ENCODE assay signal across 8 cellular contexts in genomic region chrX:115560978-115561604, GRCh38. TPM values are rescaled to one million over a fixed set of nuclear protein-coding genes. Genes with fewer than 3 reads are reported as not detected.
DNase-seq lines count a peak whose midpoint lies in the region; ATAC-seq and TF ChIP-seq lines count a peak whose summit lies in the region.

TSS of gene PLS3 (plus strand) at chrX:115561174. CDS start at chrX:115610251, 49,077 bp downstream.

- H3K27me3 Mint-ChIP-seq in activated T-cell treated with anti-CD3 and anti-CD28 coated beads, Interleukin-2, amount 50 U/mL, for 4 hours (ENCODE audit: low read depth): peaks cover 16% of the 10 kb centered on the region
- H3K27me3 Mint-ChIP-seq in naive B cell: peaks cover 4 to 52% (median 16%) of the 10 kb centered on the region in 3 donors

- TF ChIP-seq POLR2A in vagina (IDR thresholded peaks at IDR 0.05): peak in 1 of 2 donors; percentile 32

- peak within 1 kb of the TSS; percentile 84 for H3K27ac ChIP-seq in vagina

- no peaks in the 10 kb centered on the region for H3K4me1 ChIP-seq in vagina

- intact Hi-C loops in vagina (cut with DNase I): no loop called here

- no peak within 1 kb of the TSS for H3K27ac Mint-ChIP-seq in naive B cell

- no peaks in the 10 kb centered on the region for H3K36me3 Mint-ChIP-seq in activated T-cell treated with anti-CD3 and anti-CD28 coated beads, Interleukin-2, amount 50 U/mL, for 4 hours (ENCODE audit: insufficient read depth)
- H3K36me3 Mint-ChIP-seq in naive B cell: no peaks in the 10 kb centered on the region

- no peaks in the 10 kb centered on the region for H3K9me3 Mint-ChIP-seq in activated T-cell treated with anti-CD3 and anti-CD28 coated beads, Interleukin-2, amount 50 U/mL, for 4 hours
- peaks cover 0 to 4% (median 0%) of the 10 kb centered on the region in 7 donors for H3K9me3 Mint-ChIP-seq in naive B cell

- no peaks in the 10 kb centered on the region for H3K36me3 ChIP-seq in vagina

- ATAC-seq in GM21528 (IDR thresholded peaks at IDR 0.05; ENCODE audit: low FRiP score, unreplicated experiment) (peak; percentile 71), naive B cell (ENCODE audit: low read depth in 2 of 2) (no peak)
- ATAC-seq in activated T-cell treated with anti-CD3 and anti-CD28 coated beads, Interleukin-2, amount 50 U/mL, for 4 hours: peak; percentile 59 to 62

- no peak for TF ChIP-seq CTCF in foreskin fibroblast (IDR thresholded peaks at IDR 0.05; ENCODE audit: low read depth, low read length)
- TF ChIP-seq CTCF in vagina (IDR thresholded peaks at IDR 0.05): no peak

- no peaks in the 10 kb centered on the region for H3K9me3 ChIP-seq in vagina

- peak within 1 kb of the TSS; percentile 74 to 78 for H3K4me3 ChIP-seq in foreskin fibroblast (ENCODE audit: low read depth in 1 of 2, low read length in 2 of 2)
- H3K4me3 ChIP-seq in vagina: peak within 1 kb of the TSS; percentile 60 to 61

- H3K4me1 Mint-ChIP-seq in activated T-cell treated with anti-CD3 and anti-CD28 coated beads, Interleukin-2, amount 50 U/mL, for 4 hours (ENCODE audit: low read depth): peaks cover 3% of the 10 kb centered on the region
- peaks cover 0 to 9% (median 0%) of the 10 kb centered on the region in 3 donors for H3K4me1 Mint-ChIP-seq in naive B cell

- peak; percentile 14 for DNase-seq in D341Med (ENCODE audit: low spot score)
- DNase-seq in NCI-H1092 (lab: John Stamatoyannopoulos, UW): peak; percentile 62
- DNase-seq in activated T-cell treated with anti-CD3 and anti-CD28 coated beads, Interleukin-2, amount 50 U/mL, for 4 hours: no peak
- peak; percentile 83 to 91 for DNase-seq in foreskin fibroblast
- no peak for DNase-seq in naive B cell
- DNase-seq in vagina (ENCODE audit: extremely low spot score in 2 of 2): peak in 1 of 2 donors; percentile 87
- DNase-seq in effector CD4-positive, alpha-beta T cell: no peak

- peak within 1 kb of the TSS; percentile 21 for H3K4me3 Mint-ChIP-seq in activated T-cell treated with anti-CD3 and anti-CD28 coated beads, Interleukin-2, amount 50 U/mL, for 4 hours
- peak within 1 kb of the TSS in 6 of 8 donors; percentile 48 to 80 (median 63) for H3K4me3 Mint-ChIP-seq in naive B cell

- H3K27me3 ChIP-seq in vagina: peaks cover 7% of the 10 kb centered on the region

RNA-seq across cellular contexts. Expression of gene PLS3, which starts in this region (rescaled TPM):
- total RNA-seq in activated T-cell treated with anti-CD3 and anti-CD28 coated beads, Interleukin-2, amount 50 U/mL, for 4 hours: 1 to 10 TPM in 1 of 3 donors, under 1 TPM in 2; 0.63 to 1.3 (median 0.92) TPM
- polyA plus RNA-seq in naive B cell (ENCODE audit: low read depth in 6 of 6): under 1 TPM in 1 of 6 donors, not detected in 5; 0.32 TPM
- total RNA-seq in vagina: 382 TPM

Comparison
In these comparisons a context has a peak if more than half of its experiments do, and no peak if none do; other contexts are left out.
1. RNA of gene PLS3 (total RNA-seq): 382 TPM in vagina (single experiment); 0.63 to 1.3 TPM in activated T-cell treated with anti-CD3 and anti-CD28 coated beads, Interleukin-2, amount 50 U/mL, for 4 hours; every median in the first group is over 100 times any median in the second.
2. DNase-seq: peak in D341Med (single experiment), NCI-H1092 (single experiment) and foreskin fibroblast (2 of 2); none in activated T-cell treated with anti-CD3 and anti-CD28 coated beads, Interleukin-2, amount 50 U/mL, for 4 hours (single experiment), naive B cell (single experiment) and effector CD4-positive, alpha-beta T cell (single experiment).
3. ATAC-seq: peak in GM21528 (single experiment) and activated T-cell treated with anti-CD3 and anti-CD28 coated beads, Interleukin-2, amount 50 U/mL, for 4 hours (2 of 2); none in naive B cell (0 of 2).